In genomic region chr10:47419421-47419820, GRCh38 we compare ENCODE assay signal across 19 cellular contexts. TPM values are rescaled to one million over a fixed set of nuclear protein-coding genes. Genes with fewer than 3 reads are reported as not detected.
A peak's percentile ranks its signal among the peaks of the same experiment; 100 is the strongest.
DNase-seq lines count a peak whose midpoint lies in the region; ATAC-seq and TF ChIP-seq lines count a peak whose summit lies in the region.
"Had no signal": no experiment of that assay in that cellular context is flagged by ENCODE, and none has a peak within 500 bp of the region (broad histone marks: within the 10 kb centered on the region; RNA-seq: fewer than 3 reads in every experiment).

No MANE protein-coding gene starts in this region.

- peak; percentile 37 for DNase-seq in activated effector memory CD4-positive, alpha-beta T cell treated with anti-CD3 and anti-CD28 coated beads, Interleukin-2, amount 50 U/mL, for 16 hours
- DNase-seq in activated effector memory CD4-positive, alpha-beta T cell treated with Interleukin-2 at 50 U/mL for 16 hours, result no peak
- peak; percentile 74 for DNase-seq in mesenteric fat pad (ENCODE audit: low spot score)
- peak; percentile 58 for DNase-seq in posterior vena cava (ENCODE audit: low spot score)
- no peak for DNase-seq in OCI-LY7 (ENCODE audit: low spot score)
- no peak for DNase-seq in NCI-H1436 (lab: John Stamatoyannopoulos, UW)
- DNase-seq: AML-193; CD4-positive, alpha-beta T cell; DMS153; DMS79; GDM1; HCEC 1CT; IMR-90 had no signal

- H3K9me3 ChIP-seq in OCI-LY7 (ENCODE audit: low read length), result no peaks in the 10 kb centered on the region
- H3K9me3 ChIP-seq: A549, Caco-2 had no signal

- H3K27ac ChIP-seq in OCI-LY7 (ENCODE audit: low read depth, low read length, poor library complexity, severe bottlenecking), result no peak overlapping the region
- H3K27ac ChIP-seq: 22Rv1, C4-2B had no signal

- no peak for ATAC-seq in GM18861 (IDR thresholded peaks at IDR 0.05; ENCODE audit: unreplicated experiment)
- ATAC-seq: A549 had no signal

- POLR2A ChIA-PET in OCI-LY7 (lab: Charles Lee), result no interaction called here

- no peak for TF ChIP-seq CTCF in OCI-LY7 (conservative IDR thresholded peaks at IDR 0.05; ENCODE audit: low read length)

- no peak overlapping the region for H3K4me2 ChIP-seq in OCI-LY7 (ENCODE audit: low read length)
- H3K4me2 ChIP-seq: A549, GM23338 had no signal

- no peaks in the 10 kb centered on the region for H4K20me1 ChIP-seq in OCI-LY7 (ENCODE audit: insufficient read depth, low read length)

- H3K4me1 ChIP-seq in OCI-LY7 (ENCODE audit: insufficient read depth, low read length, poor library complexity, severe bottlenecking), result no peaks in the 10 kb centered on the region

- no peak overlapping the region for H2AFZ ChIP-seq in OCI-LY7 (ENCODE audit: low read length)
- H2AFZ ChIP-seq: GM23338 had no signal

- no TSS peak for BruUV-seq in OCI-LY7 (replicated peaks; lab: Mats Ljungman, UMichigan)

- CTCF ChIA-PET in OCI-LY7 (lab: Charles Lee; ENCODE audit: unreplicated experiment), result no interaction called here

- H3K36me3 ChIP-seq in OCI-LY7 (ENCODE audit: insufficient read depth, low read length), result no peaks in the 10 kb centered on the region

- no peaks in the 10 kb centered on the region for H3K79me2 ChIP-seq in OCI-LY7 (ENCODE audit: insufficient read depth, low read depth, low read length)

- no peak overlapping the region for H3K4me3 ChIP-seq in OCI-LY7 (ENCODE audit: low read depth, low read length, poor library complexity, severe bottlenecking)
- H3K4me3 ChIP-seq: A549, GM23338 had no signal

- intact Hi-C loops in posterior vena cava (cut with DNase I) (no loop called here), OCI-LY7 (cut with micrococcal nuclease; ENCODE audit: unreplicated experiment) (no loop called here)

- no peaks in the 10 kb centered on the region for H3K9me2 ChIP-seq in OCI-LY7 (ENCODE audit: insufficient read depth, low read length)

RNA-seq across cellular contexts. Expression of gene ZNF488, which starts 35.3 kb away (rescaled TPM):
- total RNA-seq in mesenteric fat pad, result 0.10 TPM
- not detected for total RNA-seq in posterior vena cava
- total RNA-seq in OCI-LY7 (2014; rRNA removed; shearing (Covaris generic)), result 0.06 and 0.31 TPM in 2 replicates
- total RNA-seq in OCI-LY7 (2022), result 0.30 and 0.34 TPM in 2 replicates
- total RNA-seq: CD4-positive, alpha-beta T cell had no signal

Comparison
In these comparisons a context has a peak if more than half of its experiments do, and no peak if none do; other contexts are left out.
1. DNase-seq: peak in activated effector memory CD4-positive, alpha-beta T cell treated with anti-CD3 and anti-CD28 coated beads, Interleukin-2, amount 50 U/mL, for 16 hours (single experiment), mesenteric fat pad (single experiment) and posterior vena cava (single experiment); none in activated effector memory CD4-positive, alpha-beta T cell treated with Interleukin-2 at 50 U/mL for 16 hours (single experiment), OCI-LY7 (single experiment) and NCI-H1436 (single experiment).